12 cellular contexts compared by ENCODE assay signal in genomic region chr9:81729141-81729540, GRCh38. TPM values are rescaled to one million over a fixed set of nuclear protein-coding genes. Genes with fewer than 3 reads are reported as not detected.
A peak's percentile ranks its signal among the peaks of the same experiment; 100 is the strongest.
DNase-seq lines count a peak whose midpoint lies in the region; ATAC-seq and TF ChIP-seq lines count a peak whose summit lies in the region.
"Had no signal": no experiment of that assay in that cellular context is flagged by ENCODE, and none has a peak within 500 bp of the region (broad histone marks: within the 10 kb centered on the region; RNA-seq: fewer than 3 reads in every experiment).

No MANE protein-coding gene starts in this region.

- TF ChIP-seq POLR2A in esophagus muscularis mucosa (IDR thresholded peaks at IDR 0.05; ENCODE audit: low read depth), result no peak

- H3K36me3 ChIP-seq in esophagus muscularis mucosa, result no peaks in the 10 kb centered on the region
- H3K36me3 ChIP-seq: cardiac muscle cell had no signal

- TF ChIP-seq EP300 in Ishikawa (IDR thresholded peaks at IDR 0.05; ENCODE audit: borderline replicate concordance), result no peak
- TF ChIP-seq EP300 in esophagus muscularis mucosa (IDR thresholded peaks at IDR 0.05), result no peak

- H3K4me3 ChIP-seq in esophagus muscularis mucosa, result no peak overlapping the region
- H3K4me3 ChIP-seq: cardiac muscle cell, testis had no signal

- H3K9me3 Mint-ChIP-seq in osteocyte (ENCODE audit: unreplicated experiment), result no peaks in the 10 kb centered on the region

- H3K4me1 ChIP-seq in esophagus muscularis mucosa, result no peaks in the 10 kb centered on the region

- no peaks in the 10 kb centered on the region for H3K27me3 Mint-ChIP-seq in osteocyte (ENCODE audit: unreplicated experiment)
- H3K27me3 Mint-ChIP-seq: activated T-cell treated with anti-CD3 and anti-CD28 coated beads, Interleukin-2, amount 50 U/mL, for 24 hours had no signal

- no peaks in the 10 kb centered on the region for H3K27me3 ChIP-seq in esophagus muscularis mucosa
- H3K27me3 ChIP-seq: testis had no signal

- ATAC-seq in HG02798 (IDR thresholded peaks at IDR 0.05; ENCODE audit: poor library complexity, unreplicated experiment), result peak; percentile 64

- intact Hi-C loops in esophagus muscularis mucosa (cut with DNase I), result no loop called here

- no peak overlapping the region for H3K27ac ChIP-seq in esophagus muscularis mucosa (replicated peaks in 1 of 4)
- H3K27ac ChIP-seq: 22Rv1, cardiac muscle cell, testis had no signal

- 75% methylated on average over 4 of the region's 4 CpGs for WGBS in esophagus muscularis mucosa

- TF ChIP-seq CTCF in osteocyte (IDR thresholded peaks at IDR 0.05) (no peak), esophagus muscularis mucosa (IDR thresholded peaks at IDR 0.05) (no peak)

- H3K4me1 Mint-ChIP-seq in osteocyte (ENCODE audit: unreplicated experiment), result peaks cover 9% of the 10 kb centered on the region

- no peaks in the 10 kb centered on the region for H3K9me3 ChIP-seq in esophagus muscularis mucosa
- H3K9me3 ChIP-seq: testis had no signal

- DNase-seq in DMS153 (lab: John Stamatoyannopoulos, UW) (peak; percentile 6), DMS153 treated with DMSO at 0.1 percent for 48 hours (lab: John Stamatoyannopoulos, UW; ENCODE audit: unreplicated experiment) (no peak), osteocyte (ENCODE audit: extremely low spot score, unreplicated experiment) (peak; percentile 13), esophagus muscularis mucosa (ENCODE audit: extremely low spot score) (no peak)
- DNase-seq in activated effector memory CD4-positive, alpha-beta T cell treated with Interleukin-2 at 50 U/mL for 16 hours, result no peak
- no peak for DNase-seq in effector CD4-positive, alpha-beta T cell
- DNase-seq: activated T-cell treated with anti-CD3 and anti-CD28 coated beads, Interleukin-2, amount 50 U/mL, for 24 hours; testis had no signal

- H3K4me3 Mint-ChIP-seq in osteocyte (ENCODE audit: unreplicated experiment), result no peak overlapping the region
- H3K4me3 Mint-ChIP-seq: activated T-cell treated with anti-CD3 and anti-CD28 coated beads, Interleukin-2, amount 50 U/mL, for 24 hours had no signal

- H3K36me3 Mint-ChIP-seq in osteocyte (ENCODE audit: unreplicated experiment), result no peaks in the 10 kb centered on the region

- no peak overlapping the region for H3K27ac Mint-ChIP-seq in osteocyte (ENCODE audit: unreplicated experiment)
- H3K27ac Mint-ChIP-seq: activated T-cell treated with anti-CD3 and anti-CD28 coated beads, Interleukin-2, amount 50 U/mL, for 24 hours had no signal

- TF ChIP-seq RAD21 in Ishikawa (IDR thresholded peaks at IDR 0.05; ENCODE audit: low read depth), result no peak

TF ChIP-seq in Ishikawa, 13 proteins besides CTCF, POLR2A, EP300 and RAD21:
- TF ChIP-seq YY1 (IDR thresholded peaks at IDR 0.05; ENCODE audit: low read depth), result no peak
- TF ChIP-seq TCF12 (IDR thresholded peaks at IDR 0.05; ENCODE audit: low read depth), result 0 out of 2 replicates have a peak, but pooled peaks have one; percentile 30
- TF ChIP-seq FOXM1 (IDR thresholded peaks at IDR 0.05; ENCODE audit: borderline replicate concordance, low read depth), result no peak
- TF ChIP-seq REST (IDR thresholded peaks at IDR 0.05; ENCODE audit: low read depth), result peak; percentile 69
TF ChIP-seq in Ishikawa: peak in this region for 2.

RNA-seq across cellular contexts. Expression of gene TLE1, which starts 39.8 kb away (rescaled TPM):
- 60.6 and 61.3 TPM in 2 replicates for total RNA-seq in osteocyte
- total RNA-seq in esophagus muscularis mucosa, result 100 to 1,000 TPM in 1 of 4 donors, 10 to 100 TPM in 3; 52.3 to 125 (median 76.8) TPM

Comparison
In these comparisons a context has a peak if more than half of its experiments do, and no peak if none do; other contexts are left out.
1. DNase-seq: peak in DMS153 (single experiment) and osteocyte (single experiment); none in DMS153 treated with DMSO at 0.1 percent for 48 hours (single experiment), esophagus muscularis mucosa (single experiment), activated effector memory CD4-positive, alpha-beta T cell treated with Interleukin-2 at 50 U/mL for 16 hours (single experiment) and effector CD4-positive, alpha-beta T cell (single experiment).